ENCODE assay signal across 22 cellular contexts in genomic region chr17:74822329-74823175, GRCh38. TPM values are rescaled to one million over a fixed set of nuclear protein-coding genes. Genes with fewer than 3 reads are reported as not detected.
DNase-seq lines count a peak whose midpoint lies in the region; ATAC-seq and TF ChIP-seq lines count a peak whose summit lies in the region.
"Had no signal": no experiment of that assay in that cellular context is flagged by ENCODE, and none has a peak within 500 bp of the region (broad histone marks: within the 10 kb centered on the region; RNA-seq: fewer than 3 reads in every experiment).

No MANE protein-coding gene starts in this region.

- in situ Hi-C loops in G401 (cut with HindIII; ENCODE audit: low sequenced_read_pairs): no loop called here

- H2AFZ ChIP-seq in PC-9: no peak overlapping the region
- H2AFZ ChIP-seq: GM23338, neural progenitor cell had no signal

- BruUV-seq in PC-9 (replicated peaks; lab: Mats Ljungman, UMichigan): no TSS peak

- H3K36me3 Mint-ChIP-seq in brain: peaks cover 12% of the 10 kb centered on the region

- H3K27ac Mint-ChIP-seq in brain: peak overlapping the region; percentile 83 to 95 (median 88)
- H3K27ac Mint-ChIP-seq: GM23338; T-helper 1 cell treated with Interleukin-12 subunit alpha and Interleukin-12 subunit beta and Interleukin-4 antibody, amounts not matched to agents 30 μg/mL and 1 μg/mL, for 36 hours had no signal

- H3K4me3 Mint-ChIP-seq in brain: peak overlapping the region in 3 of 5 experiments; percentile 13 to 57 (median 27)
- H3K4me3 Mint-ChIP-seq: effector memory CD8-positive, alpha-beta T cell; GM23338; T-helper 1 cell treated with Interleukin-12 subunit alpha and Interleukin-12 subunit beta and Interleukin-4 antibody, amounts not matched to agents 30 μg/mL and 1 μg/mL, for 36 hours had no signal

- intact Hi-C loops in left ventricle myocardium inferior (cut with micrococcal nuclease) (no loop called here), PC-9 (cut with micrococcal nuclease; ENCODE audit: unreplicated experiment) (no loop called here)

- ATAC-seq in HG02678 (IDR thresholded peaks at IDR 0.05; ENCODE audit: unreplicated experiment): no peak
- ATAC-seq: effector memory CD8-positive, alpha-beta T cell; GM23338 had no signal

- H3K4me1 ChIP-seq in left ventricle myocardium inferior (peaks cover 13% of the 10 kb centered on the region), PC-9 (replicated peaks; ENCODE audit: insufficient read depth) (no peaks in the 10 kb centered on the region)
- H3K4me1 ChIP-seq: ascending aorta, neural progenitor cell, tibial artery had no signal

- H3K9me3 Mint-ChIP-seq in brain: no peaks in the 10 kb centered on the region
- H3K9me3 Mint-ChIP-seq: effector memory CD8-positive, alpha-beta T cell; GM23338; neural progenitor cell; T-helper 1 cell treated with Interleukin-12 subunit alpha and Interleukin-12 subunit beta and Interleukin-4 antibody, amounts not matched to agents 30 μg/mL and 1 μg/mL, for 36 hours had no signal

- peak; percentile 55 for DNase-seq in G401 (ENCODE audit: low spot score)
- peak; percentile 49 for DNase-seq in left ventricle myocardium inferior
- DNase-seq in putamen (ENCODE audit: low spot score): peak; percentile 84
- no peak for DNase-seq in PC-9
- DNase-seq in HEK293T (ENCODE audit: extremely low spot score): no peak
- no peak for DNase-seq in germinal center (ENCODE audit: low spot score)
- DNase-seq: effector memory CD8-positive, alpha-beta T cell; Karpas-422; NCI-H2081 treated with DMSO at 0.1 percent for 48 hours; NCI-H526; SIG-M5; stimulated activated CD4-positive, alpha-beta T cell treated with anti-CD3 and anti-CD28 coated beads, Interleukin-15, amount 100 ng/mL, for 24 hours had no signal

- CTCF ChIA-PET in PC-9 (lab: Charles Lee): interaction anchor here (0.6 kb wide), 1 partner anchor 636 kb away, joined by 4 read pairs; no protein-coding TSS in a partner anchor
- CTCF ChIA-PET in HEK293T (lab: Yijun Ruan, JAX): no interaction called here

- H3K9me3 ChIP-seq in left ventricle myocardium inferior (replicated peaks): no peaks in the 10 kb centered on the region
- no peaks in the 10 kb centered on the region for H3K9me3 ChIP-seq in PC-9 (ENCODE audit: insufficient read depth, low read depth)
- H3K9me3 ChIP-seq: ascending aorta, tibial artery had no signal

- H3K36me3 ChIP-seq in left ventricle myocardium inferior (peaks cover 26% of the 10 kb centered on the region), PC-9 (ENCODE audit: low read depth) (no peaks in the 10 kb centered on the region)
- H3K36me3 ChIP-seq: neural progenitor cell had no signal

- H3K4me3 ChIP-seq in left ventricle myocardium inferior (no peak overlapping the region), PC-9 (no peak overlapping the region)
- H3K4me3 ChIP-seq: ascending aorta, GM23338, neural progenitor cell, tibial artery had no signal

- no peak overlapping the region for H3K4me2 ChIP-seq in PC-9
- H3K4me2 ChIP-seq: GM23338, neural progenitor cell had no signal

- H3K27ac ChIP-seq in left ventricle myocardium inferior (replicated peaks) (peak overlapping the region; percentile 73), PC-9 (no peak overlapping the region)
- H3K27ac ChIP-seq: ascending aorta, neural progenitor cell, tibial artery had no signal

- H3F3A ChIP-seq in PC-9 (ENCODE audit: insufficient read depth, low read depth): no peaks in the 10 kb centered on the region

- POLR2A ChIA-PET in PC-9 (lab: Charles Lee; ENCODE audit: unreplicated experiment) (no interaction called here), HEK293T (lab: Yijun Ruan, JAX) (no interaction called here)

- H4K20me1 ChIP-seq in PC-9 (ENCODE audit: insufficient read depth): no peaks in the 10 kb centered on the region

- no peaks in the 10 kb centered on the region for H3K27me3 Mint-ChIP-seq in brain
- H3K27me3 Mint-ChIP-seq: effector memory CD8-positive, alpha-beta T cell had no signal

- no peaks in the 10 kb centered on the region for H3K79me2 ChIP-seq in PC-9 (ENCODE audit: low read depth)

- no peaks in the 10 kb centered on the region for H3K27me3 ChIP-seq in left ventricle myocardium inferior (ENCODE audit: low read depth)
- H3K27me3 ChIP-seq in PC-9 (ENCODE audit: insufficient read depth, low read depth): no peaks in the 10 kb centered on the region
- H3K27me3 ChIP-seq: ascending aorta, neural progenitor cell, tibial artery had no signal

- no peaks in the 10 kb centered on the region for H3K9me2 ChIP-seq in PC-9 (ENCODE audit: insufficient read depth)

- TF ChIP-seq CTCF in brain (conservative IDR thresholded peaks at IDR 0.05): no peak
- no peak for TF ChIP-seq CTCF in left ventricle myocardium inferior (IDR thresholded peaks at IDR 0.05; ENCODE audit: borderline replicate concordance)
- TF ChIP-seq CTCF in PC-9 (conservative IDR thresholded peaks at IDR 0.05): no peak

- H3K4me1 Mint-ChIP-seq in brain: peaks cover 85% of the 10 kb centered on the region

TF ChIP-seq in HEK293T, 16 proteins besides CTCF, POLR2A, EP300 and RAD21:
- no peak for TF ChIP-seq HDGF (IDR thresholded peaks at IDR 0.05; ENCODE audit: borderline replicate concordance)
- TF ChIP-seq CTBP1 (IDR thresholded peaks at IDR 0.05; ENCODE audit: borderline replicate concordance): no peak
- no peak for TF ChIP-seq PKNOX1 (IDR thresholded peaks at IDR 0.05)
- TF ChIP-seq LEF1 (IDR thresholded peaks at IDR 0.05; ENCODE audit: borderline replicate concordance): no peak
- no peak for TF ChIP-seq SP1 (IDR thresholded peaks at IDR 0.05)
- no peak for TF ChIP-seq ELF4 (IDR thresholded peaks at IDR 0.05)
- TF ChIP-seq ZNF384 (IDR thresholded peaks at IDR 0.05): no peak
- TF ChIP-seq NFRKB (IDR thresholded peaks at IDR 0.05): no peak
- no peak for TF ChIP-seq SUZ12 (IDR thresholded peaks at IDR 0.05)
- no peak for TF ChIP-seq BHLHE40 (IDR thresholded peaks at IDR 0.05; ENCODE audit: borderline replicate concordance)

RNA-seq across cellular contexts. Expression of gene GRIN2C, which starts 37.1 kb away (rescaled TPM):
- total RNA-seq in G401 (2014; rRNA removed; shearing (Covaris generic)): 0.37 and 1.3 TPM in 2 replicates
- 10.0 TPM for polyA plus RNA-seq in brain (ENCODE audit: insufficient read depth, low read depth, low replicate concordance)
- 0.52 TPM for total RNA-seq in left ventricle myocardium inferior
- 0.11 TPM in 1 of 2 replicates, not detected in the other for total RNA-seq in PC-9 (2021)
- total RNA-seq: ascending aorta, Daoy, kidney epithelial cell, mononuclear cell had no signal

RNA-seq across cellular contexts. Expression of gene NAT9, which starts 46.4 kb away (rescaled TPM):
- 31.0 and 32.7 TPM in 2 replicates for total RNA-seq in G401 (2014; rRNA removed; shearing (Covaris generic))
- polyA plus RNA-seq in brain (ENCODE audit: insufficient read depth, low read depth, low replicate concordance): 24.8 TPM
- total RNA-seq in left ventricle myocardium inferior: 18.6 TPM
- total RNA-seq in PC-9 (2021): 31.5 and 37.6 TPM in 2 replicates

RNA-seq across cellular contexts. Expression of gene FDXR, which starts 50.2 kb away (rescaled TPM):
- total RNA-seq in G401 (2014; rRNA removed; shearing (Covaris generic)): 120 and 154 TPM in 2 replicates
- 16.7 TPM for polyA plus RNA-seq in brain (ENCODE audit: insufficient read depth, low read depth, low replicate concordance)
- 5.7 TPM for total RNA-seq in left ventricle myocardium inferior
- total RNA-seq in PC-9 (2021): 18.2 and 30.7 TPM in 2 replicates

Comparison
In these comparisons a context has a peak if more than half of its experiments do, and no peak if none do; other contexts are left out.
1. DNase-seq: peak in G401 (single experiment), left ventricle myocardium inferior (single experiment) and putamen (single experiment); none in PC-9 (0 of 2), HEK293T (single experiment) and germinal center (single experiment).